Comparison of ENCODE assay signal across 8 cellular contexts in the genomic region with DNA sequence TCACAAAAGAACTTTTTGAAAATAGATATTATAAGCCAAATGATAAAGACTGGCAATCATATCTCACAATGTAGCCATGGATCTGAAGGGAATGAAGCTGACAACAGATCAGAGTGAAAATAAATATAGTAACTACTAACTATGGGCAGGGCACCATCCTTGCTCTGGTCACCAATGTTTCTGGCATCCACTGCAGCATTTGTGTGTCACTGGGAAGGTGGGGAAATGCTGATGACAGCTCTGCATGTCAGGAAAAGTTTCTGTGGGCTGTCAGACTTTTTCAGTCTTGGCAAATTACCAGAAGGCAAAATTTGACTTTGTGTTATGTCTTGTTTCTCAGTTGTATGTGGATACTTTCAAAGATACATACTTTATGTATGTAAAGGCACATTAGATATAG.
"Had no signal": no experiment of that assay in that cellular context is flagged by ENCODE, and none has a peak within 500 bp of the region (broad histone marks: within the 10 kb centered on the region; RNA-seq: fewer than 3 reads in every experiment).

No MANE protein-coding gene starts in this region.

- H3K4me1 Mint-ChIP-seq: IgD-negative memory B cell had no signal

- H3K27ac ChIP-seq: HL-60 had no signal

- ATAC-seq: HCT116, HepG2 had no signal

- H3K27ac Mint-ChIP-seq: HFFc6, IgD-negative memory B cell had no signal

- DNase-seq: GOT3, H7, HFFc6 had no signal

- H3K9me3 Mint-ChIP-seq: IgD-negative memory B cell had no signal

- H3K36me3 ChIP-seq: HAP-1 had no signal

- H3K4me3 ChIP-seq: HAP-1 had no signal

- H3K9me3 ChIP-seq: HAP-1 had no signal

- H3K4me3 Mint-ChIP-seq: HFFc6, IgD-negative memory B cell had no signal

- H3K4me1 ChIP-seq: HAP-1 had no signal

- H3K36me3 Mint-ChIP-seq: IgD-negative memory B cell had no signal
